In genomic region chr1:228734881-228735801, GRCh38 we compare ENCODE assay signal across 9 cellular contexts. TPM values are rescaled to one million over a fixed set of nuclear protein-coding genes. Genes with fewer than 3 reads are reported as not detected.
DNase-seq lines count a peak whose midpoint lies in the region; ATAC-seq and TF ChIP-seq lines count a peak whose summit lies in the region.
"Had no signal": no experiment of that assay in that cellular context is flagged by ENCODE, and none has a peak within 500 bp of the region (broad histone marks: within the 10 kb centered on the region; RNA-seq: fewer than 3 reads in every experiment).

Gene RHOU (plus strand): TSS chr1:228735479. CDS start chr1:228735743, 264 bp downstream.

- H3K27ac ChIP-seq in BLaER1 treated with 17β-estradiol and CSF1 and Interleukin-3, amounts not matched to agents 10 nM and 100 nM = peak within 1 kb of the TSS in 8 of 11 experiments; percentile 18 to 91 (median 76); a peak in 13 of 22 replicates
- no peak within 1 kb of the TSS for H3K27ac ChIP-seq in GM23248

- H3K79me2 ChIP-seq in GM23248 (ENCODE audit: insufficient read depth) = no peaks in the 10 kb centered on the region

- H3K9me2 ChIP-seq in GM23248 (ENCODE audit: insufficient read depth) = no peaks in the 10 kb centered on the region

- H3K9ac ChIP-seq in BLaER1 treated with 17β-estradiol and CSF1 and Interleukin-3, amounts not matched to agents 10 nM and 100 nM = peak within 1 kb of the TSS; percentile 57 to 96 (median 77)
- H3K9ac ChIP-seq in GM23248 = peak within 1 kb of the TSS; percentile 54

- in situ Hi-C loops in GM23248 (cut with MboI) = loop anchor here (10.0 kb wide), 1 partner anchor 490 kb away; no protein-coding TSS in a partner anchor

- peak; percentile 42 for TF ChIP-seq CTCF in choroid plexus epithelial cell (conservative IDR thresholded peaks at IDR 0.05; ENCODE audit: low read depth, low read length)

- H3K4me3 ChIP-seq in BLaER1 treated with 17β-estradiol and CSF1 and Interleukin-3, amounts not matched to agents 10 nM and 100 nM = peak within 1 kb of the TSS; percentile 56 to 81 (median 66)
- H3K4me3 ChIP-seq in GM23248 (peak within 1 kb of the TSS; percentile 75), choroid plexus epithelial cell (ENCODE audit: low read depth, low read length) (peak within 1 kb of the TSS; percentile 73)

- no peak for ATAC-seq in GM19455 (IDR thresholded peaks at IDR 0.05; ENCODE audit: unreplicated experiment)

- H3K4me1 ChIP-seq in BLaER1 treated with 17β-estradiol and CSF1 and Interleukin-3, amounts not matched to agents 10 nM and 100 nM = peaks cover 0 to 37% (median 7%) of the 10 kb centered on the region in 10 experiments; a peak in 12 of 20 replicates
- H3K4me1 ChIP-seq in GM23248 (ENCODE audit: insufficient read depth) = no peaks in the 10 kb centered on the region

- no peaks in the 10 kb centered on the region for H3K9me3 ChIP-seq in BLaER1 treated with 17β-estradiol and CSF1 and Interleukin-3, amounts not matched to agents 10 nM and 100 nM (replicated peaks in 1 of 11)
- no peaks in the 10 kb centered on the region for H3K9me3 ChIP-seq in GM23248 (ENCODE audit: low read depth)

- WGBS in GM23248 (ENCODE audit: low coverage in 1 of 2, low lambda C conversion rate in 2 of 2, missing lambda C conversion rate in 2 of 2), 2 experiments = 1 to 2% methylated on average over 72 to 82 of the region's 107 CpGs

- peaks cover 0 to 33% (median 0%) of the 10 kb centered on the region in 11 experiments; a peak in 5 of 22 replicates for H4K20me1 ChIP-seq in BLaER1 treated with 17β-estradiol and CSF1 and Interleukin-3, amounts not matched to agents 10 nM and 100 nM
- no peaks in the 10 kb centered on the region for H4K20me1 ChIP-seq in GM23248 (ENCODE audit: insufficient read depth)

- H2AFZ ChIP-seq in GM23248 = peak within 1 kb of the TSS; percentile 77

- DNase-seq in GM23248 (peak; percentile 77), NCI-H2107 (lab: John Stamatoyannopoulos, UW) (peak; percentile 37), choroid plexus epithelial cell (ENCODE audit: low read depth) (peak; percentile 57), kidney tubule cell (ENCODE audit: low spot score) (peak; percentile 53)
- peak; percentile 40 to 52 for DNase-seq in activated CD4-positive, alpha-beta T cell treated with anti-CD3 and anti-CD28 coated beads for 24 hours (ENCODE audit: low read depth in 2 of 2)
- peak; percentile 42 to 55 for DNase-seq in stimulated activated CD4-positive, alpha-beta T cell treated with anti-CD3 and anti-CD28 coated beads, Interleukin-15, amount 100 ng/mL, for 48 hours (ENCODE audit: low read depth in 2 of 2)

- peaks cover 0 to 28% (median 0%) of the 10 kb centered on the region in 11 experiments; a peak in 5 of 22 replicates for H3K36me3 ChIP-seq in BLaER1 treated with 17β-estradiol and CSF1 and Interleukin-3, amounts not matched to agents 10 nM and 100 nM
- H3K36me3 ChIP-seq in GM23248 (ENCODE audit: low read depth) = no peaks in the 10 kb centered on the region

- H3K4me2 ChIP-seq in BLaER1 treated with 17β-estradiol and CSF1 and Interleukin-3, amounts not matched to agents 10 nM and 100 nM = peak within 1 kb of the TSS; percentile 85 to 95 (median 90)
- peak within 1 kb of the TSS; percentile 94 for H3K4me2 ChIP-seq in GM23248 (ENCODE audit: unreplicated experiment)

- H3K27me3 ChIP-seq in BLaER1 treated with 17β-estradiol and CSF1 and Interleukin-3, amounts not matched to agents 10 nM and 100 nM = peaks cover 0 to 56% (median 54%) of the 10 kb centered on the region in 11 experiments; a peak in 21 of 22 replicates
- no peaks in the 10 kb centered on the region for H3K27me3 ChIP-seq in GM23248 (replicated peaks; ENCODE audit: insufficient read depth)

- H3F3A ChIP-seq in GM23248 (ENCODE audit: insufficient read depth) = no peaks in the 10 kb centered on the region; the same call in 1 of the 2 replicates

RNA-seq across cellular contexts. Expression of gene RHOU, which starts in this region (rescaled TPM):
- 1.8 TPM in 2 replicates for total RNA-seq in GM23248 (2014; rRNA removed; shearing (Covaris generic))
- 1.7 and 1.9 TPM in 2 replicates for polyA plus RNA-seq in GM23248 (2016; fragmentation: Nextera tagmentation; extraction: Ambion mirVana)
- total RNA-seq: HT1080 had no signal
